In genomic region chr2:201358684-201359083, GRCh38 we compare ENCODE assay signal across 13 cellular contexts. TPM values are rescaled to one million over a fixed set of nuclear protein-coding genes. Genes with fewer than 3 reads are reported as not detected.
DNase-seq lines count a peak whose midpoint lies in the region; ATAC-seq and TF ChIP-seq lines count a peak whose summit lies in the region.
"Had no signal": no experiment of that assay in that cellular context is flagged by ENCODE, and none has a peak within 500 bp of the region (broad histone marks: within the 10 kb centered on the region; RNA-seq: fewer than 3 reads in every experiment).

No MANE protein-coding gene starts in this region.

- H3K4me1 Mint-ChIP-seq in activated CD4-positive, alpha-beta T cell treated with anti-CD3 and anti-CD28 coated beads, Interleukin-2, amount 10 ng/mL, durations not matched to agents 24 days and 14 days = peaks cover 33% of the 10 kb centered on the region

- no peak overlapping the region for H3K27ac Mint-ChIP-seq in activated CD4-positive, alpha-beta T cell treated with anti-CD3 and anti-CD28 coated beads, Interleukin-2, amount 10 ng/mL, durations not matched to agents 24 days and 14 days

- peak; percentile 10 for DNase-seq in CD1c-positive myeloid dendritic cell (ENCODE audit: extremely low spot score)
- DNase-seq in activated CD4-positive, alpha-beta T cell treated with anti-CD3 and anti-CD28 coated beads, Interleukin-2, amount 10 ng/mL, durations not matched to agents 24 days and 14 days = peak; percentile 66
- peak; percentile 83 for DNase-seq in fibroblast of peridontal ligament (ENCODE audit: extremely low read depth)
- DNase-seq in GM10248 (ENCODE audit: extremely low spot score) = no peak
- no peak for DNase-seq in DMS 273 (lab: John Stamatoyannopoulos, UW; ENCODE audit: unreplicated experiment)
- no peak for DNase-seq in uterus
- DNase-seq: activated effector memory CD4-positive, alpha-beta T cell treated with Interleukin-2 at 50 U/mL for 16 hours; NCI-H2081 treated with DMSO at 0.1 percent for 48 hours; stomach had no signal

- no peak overlapping the region for H3K4me3 Mint-ChIP-seq in activated CD4-positive, alpha-beta T cell treated with anti-CD3 and anti-CD28 coated beads, Interleukin-2, amount 10 ng/mL, durations not matched to agents 24 days and 14 days

- H3K36me3 ChIP-seq in uterus = no peaks in the 10 kb centered on the region

- no peaks in the 10 kb centered on the region for H3K27me3 ChIP-seq in uterus
- H3K27me3 ChIP-seq: esophagus muscularis mucosa, stomach had no signal

- H3K9me3 Mint-ChIP-seq in activated CD4-positive, alpha-beta T cell treated with anti-CD3 and anti-CD28 coated beads, Interleukin-2, amount 10 ng/mL, durations not matched to agents 24 days and 14 days = peaks cover 3% of the 10 kb centered on the region

- CTCF ChIA-PET in GM10248 (lab: Yijun Ruan, JAX) = interaction anchor here (0.8 to 1.2 kb wide), 3 partner anchors 9 to 127 kb away, joined by 3 read pairs; no protein-coding TSS in a partner anchor

- TF ChIP-seq CTCF in GM10248 (IDR thresholded peaks at IDR 0.05; ENCODE audit: control extremely low read depth, extremely low read depth, low read depth, missing control alignments) (no peak), uterus (IDR thresholded peaks at IDR 0.05) (no peak)

- intact Hi-C loops in activated CD4-positive, alpha-beta T cell treated with anti-CD3 and anti-CD28 coated beads, Interleukin-2, amount 10 ng/mL, durations not matched to agents 24 days and 14 days (cut with micrococcal nuclease) = no loop called here
- intact Hi-C loops in uterus (cut with DNase I; ENCODE audit: low total_unique reads) = no loop called here

- no peak overlapping the region for H3K4me3 ChIP-seq in uterus
- H3K4me3 ChIP-seq: esophagus muscularis mucosa, SK-N-MC, stomach had no signal

- ATAC-seq in HG02884 (IDR thresholded peaks at IDR 0.05; ENCODE audit: unreplicated experiment) (peak; percentile 65), GM21529 (IDR thresholded peaks at IDR 0.05; ENCODE audit: unreplicated experiment) (no peak)

- H3K27ac ChIP-seq in uterus = no peak overlapping the region
- H3K27ac ChIP-seq: esophagus muscularis mucosa, SK-N-MC, stomach had no signal

- H3K9me3 ChIP-seq in uterus = no peaks in the 10 kb centered on the region
- H3K9me3 ChIP-seq: esophagus muscularis mucosa, stomach had no signal

- H3K36me3 Mint-ChIP-seq in activated CD4-positive, alpha-beta T cell treated with anti-CD3 and anti-CD28 coated beads, Interleukin-2, amount 10 ng/mL, durations not matched to agents 24 days and 14 days (ENCODE audit: low read depth) = peaks cover 26% of the 10 kb centered on the region

- H3K27me3 Mint-ChIP-seq in activated CD4-positive, alpha-beta T cell treated with anti-CD3 and anti-CD28 coated beads, Interleukin-2, amount 10 ng/mL, durations not matched to agents 24 days and 14 days = no peaks in the 10 kb centered on the region

- no peak for TF ChIP-seq POLR2A in uterus (IDR thresholded peaks at IDR 0.05)

- POLR2A ChIA-PET in GM10248 (lab: Yijun Ruan, JAX) = interaction anchor here (0.7 kb wide), 1 partner anchor 439 kb away, joined by 4 read pairs; no protein-coding TSS in a partner anchor

- H3K4me1 ChIP-seq in uterus = no peaks in the 10 kb centered on the region

RNA-seq across cellular contexts. Expression of gene FLACC1, which starts 1.5 kb away (rescaled TPM):
- 1.1 and 1.4 TPM in 2 replicates for total RNA-seq in activated CD4-positive, alpha-beta T cell treated with anti-CD3 and anti-CD28 coated beads, Interleukin-2, amount 10 ng/mL, durations not matched to agents 24 days and 14 days
- total RNA-seq in uterus = 1 to 10 TPM in 2 of 4 donors, under 1 TPM in 1, not detected in 1; 0.26 to 2.0 (median 1.5) TPM

Comparison
In these comparisons a context has a peak if more than half of its experiments do, and no peak if none do; other contexts are left out.
1. DNase-seq: peak in CD1c-positive myeloid dendritic cell (single experiment), activated CD4-positive, alpha-beta T cell treated with anti-CD3 and anti-CD28 coated beads, Interleukin-2, amount 10 ng/mL, durations not matched to agents 24 days and 14 days (single experiment) and fibroblast of peridontal ligament (single experiment); none in GM10248 (single experiment), DMS 273 (single experiment) and uterus (0 of 2).